In genomic region chr11:72832301-72833082, GRCh38 we compare ENCODE assay signal across 14 cellular contexts. TPM values are rescaled to one million over a fixed set of nuclear protein-coding genes. Genes with fewer than 3 reads are reported as not detected.
DNase-seq lines count a peak whose midpoint lies in the region; ATAC-seq, FAIRE-seq and TF ChIP-seq lines count a peak whose summit lies in the region.
"Had no signal": no experiment of that assay in that cellular context is flagged by ENCODE, and none has a peak within 500 bp of the region (broad histone marks: within the 10 kb centered on the region; RNA-seq: fewer than 3 reads in every experiment).

No MANE protein-coding gene starts in this region.

- RAD21 ChIA-PET in GM12878 (lab: Charles Lee; ENCODE audit: unreplicated experiment) = interaction anchor here (1.2 to 4.2 kb wide), 7 partner anchors 107 to 457 kb away, joined by 3 to 51 read pairs (median 7); partner anchors contain the start of gene FCHSD2

- H3K4ac ChIP-seq in mesenchymal stem cell (ENCODE audit: low read depth in 1 of 2, low read length in 2 of 2) = no peak overlapping the region

- H3K27me3 ChIP-seq in GM12878 (replicated peaks in 1 of 2; ENCODE audit: control insufficient read depth in 2 of 2, insufficient read depth in 2 of 2, low read length in 1 of 2) (no peaks in the 10 kb centered on the region), mesenchymal stem cell (ENCODE audit: control insufficient read depth in 1 of 2, insufficient read depth in 1 of 2, low read length in 2 of 2) (no peaks in the 10 kb centered on the region), thoracic aorta (replicated peaks; ENCODE audit: insufficient read depth) (no peaks in the 10 kb centered on the region)
- H3K27me3 ChIP-seq: transverse colon had no signal

- TF ChIP-seq RAD21 in GM12878 (IDR thresholded peaks at IDR 0.05; ENCODE audit: insufficient read depth, low read depth, low read length) = no peak

- peak overlapping the region; percentile 9 for H4K8ac ChIP-seq in mesenchymal stem cell (ENCODE audit: low read length)

- TF ChIP-seq CTCF in GM12878 (IDR thresholded peaks at IDR 0.05 in 2 of 3, conservative IDR thresholded peaks at IDR 0.05 in 1 of 3; ENCODE audit: control insufficient read depth in 2 of 3, extremely low read depth in 1 of 3, insufficient read depth in 1 of 3, low read depth in 3 of 3, low read length in 3 of 3) = no peak
- TF ChIP-seq CTCF in thoracic aorta (IDR thresholded peaks at IDR 0.05) = no peak
- TF ChIP-seq CTCF in GM10248 (IDR thresholded peaks at IDR 0.05; ENCODE audit: control extremely low read depth, extremely low read depth, low read depth, missing control alignments) = no peak

- no peaks in the 10 kb centered on the region; the same call in 1 of the 2 replicates for H4K20me1 ChIP-seq in GM12878 (ENCODE audit: control insufficient read depth, insufficient read depth)

- H2BK15ac ChIP-seq in mesenchymal stem cell (ENCODE audit: low read depth, poor library complexity, severe bottlenecking) = peak overlapping the region; percentile 68

- no peak overlapping the region for H3K27ac ChIP-seq in GM12878 (ENCODE audit: control insufficient read depth, insufficient read depth)
- no peak overlapping the region for H3K27ac ChIP-seq in mesenchymal stem cell (ENCODE audit: low read length, poor library complexity, severe bottlenecking)
- H3K27ac ChIP-seq in thoracic aorta = peak overlapping the region; percentile 98 to 99
- H3K27ac ChIP-seq: PC-9 had no signal

- peak overlapping the region; percentile 42 to 68 for H2BK12ac ChIP-seq in mesenchymal stem cell (ENCODE audit: low read length in 2 of 2)

- intact Hi-C loops in GM12878 (cut with micrococcal nuclease; ENCODE audit: unreplicated experiment) = no loop called here

- H3K4me3 ChIP-seq in GM12878 (no peak overlapping the region), mesenchymal stem cell (ENCODE audit: insufficient read depth in 1 of 2, low read depth in 1 of 2, low read length in 2 of 2) (no peak overlapping the region), thoracic aorta (no peak overlapping the region)
- H3K4me3 ChIP-seq: K562, PC-9, transverse colon had no signal

- TF ChIP-seq POLR2A in GM12878 (IDR thresholded peaks at IDR 0.05; ENCODE audit: low read depth, low read length) = no peak; the same call in none of the 2 replicates

- FAIRE-seq in GM12878 (lab: Jason Lieb, UNC) = no peak

- H4K91ac ChIP-seq in mesenchymal stem cell (ENCODE audit: low read length) = peak overlapping the region; percentile 16

- peak overlapping the region; percentile 25 to 31 for H3K18ac ChIP-seq in mesenchymal stem cell (ENCODE audit: low read depth in 1 of 2, low read length in 2 of 2)

- H2AFZ ChIP-seq in GM12878 (ENCODE audit: control insufficient read depth, low read depth, low read length) = no peak overlapping the region
- H2AFZ ChIP-seq in mesenchymal stem cell (ENCODE audit: low read depth, low read length) = no peak overlapping the region
- H2AFZ ChIP-seq: PC-9 had no signal

- H3K9me3 ChIP-seq in GM12878 (replicated peaks; ENCODE audit: control insufficient read depth, insufficient read depth, low read length) = no peaks in the 10 kb centered on the region
- no peaks in the 10 kb centered on the region for H3K9me3 ChIP-seq in mesenchymal stem cell (ENCODE audit: control insufficient read depth, low read length)
- no peaks in the 10 kb centered on the region for H3K9me3 ChIP-seq in thoracic aorta
- H3K9me3 ChIP-seq: transverse colon had no signal

- no peak overlapping the region for H3K4me2 ChIP-seq in GM12878 (ENCODE audit: control insufficient read depth, insufficient read depth)
- no peak overlapping the region for H3K4me2 ChIP-seq in mesenchymal stem cell (ENCODE audit: low read length, poor library complexity, severe bottlenecking)
- H3K4me2 ChIP-seq: PC-9 had no signal

- H3K14ac ChIP-seq in mesenchymal stem cell (ENCODE audit: low read length in 2 of 2) = no peak overlapping the region

- H2BK120ac ChIP-seq in mesenchymal stem cell (ENCODE audit: low read depth, low read length) = no peak overlapping the region

- in situ Hi-C loops in GM12878 (cut with MboI) = loop anchor here (25.0 kb wide), 1 partner anchor 355 kb away; no protein-coding TSS in a partner anchor

- TF ChIP-seq EP300 in GM12878 (IDR thresholded peaks at IDR 0.05; ENCODE audit: borderline replicate concordance in 1 of 2, control insufficient read depth in 1 of 2, low read depth in 2 of 2, low read length in 2 of 2) = no peak

- BruUV-seq in GM12878 (replicated peaks; lab: Mats Ljungman, UMichigan) = no TSS peak

- H3K79me2 ChIP-seq in GM12878 (ENCODE audit: control insufficient read depth, insufficient read depth, low read length) = no peaks in the 10 kb centered on the region

- H2BK5ac ChIP-seq in mesenchymal stem cell (ENCODE audit: low read depth, low read length, poor library complexity, severe bottlenecking) = no peak overlapping the region

- SMC1A ChIA-PET in GM12878 (lab: Charles Lee; ENCODE audit: uncharacterized antibody, unreplicated experiment) = interaction anchor here (0.6 to 8.0 kb wide), 7 partner anchors 17 to 442 kb away, joined by 3 to 65 read pairs (median 7); no protein-coding TSS in a partner anchor

- 84% methylated on average over 9 of the region's 9 CpGs for WGBS in GM12878 (ENCODE audit: insufficient coverage, insufficient replicate concordance, low lambda C conversion rate, missing lambda C conversion rate)
- 73% methylated on average over 9 of the region's 9 CpGs for whole genome bisulfite sequencing in mesenchymal stem cell

- no peak overlapping the region for H3K9ac ChIP-seq in GM12878 (ENCODE audit: control insufficient read depth, insufficient read depth, low read length)
- H3K9ac ChIP-seq in mesenchymal stem cell (ENCODE audit: low read length) = no peak overlapping the region

- H3K79me1 ChIP-seq in mesenchymal stem cell (replicated peaks; ENCODE audit: low read length, poor library complexity, severe bottlenecking) = peaks cover 2% of the 10 kb centered on the region

- H3K36me3 ChIP-seq in GM12878 (ENCODE audit: control insufficient read depth in 2 of 2, insufficient read depth in 2 of 2, low read length in 1 of 2) (peaks cover 25 to 31% of the 10 kb centered on the region in 2 experiments), mesenchymal stem cell (ENCODE audit: control insufficient read depth in 1 of 2, insufficient read depth in 2 of 2, low read depth in 1 of 2, low read length in 2 of 2) (peaks cover 14 to 36% of the 10 kb centered on the region in 2 experiments), thoracic aorta (peaks cover 5% of the 10 kb centered on the region)
- H3K36me3 ChIP-seq: transverse colon had no signal

- POLR2A ChIA-PET in GM12878 (lab: Charles Lee) = interaction anchor here (0.6 kb wide), 1 partner anchor 15 kb away, joined by 4 read pairs; no protein-coding TSS in a partner anchor
- POLR2A ChIA-PET in GM10248 (lab: Yijun Ruan, JAX) = no interaction called here

- no peak overlapping the region for H2AK5ac ChIP-seq in mesenchymal stem cell (ENCODE audit: low read length, severe bottlenecking)

- no peak overlapping the region for H3K23ac ChIP-seq in mesenchymal stem cell (ENCODE audit: low read length in 2 of 2)

- ATAC-seq in GM12878 (no peak), thoracic aorta (ENCODE audit: insufficient number of reproducible peaks, low FRiP score, low read depth) (no peak), GM21367 (IDR thresholded peaks at IDR 0.05; ENCODE audit: unreplicated experiment) (no peak)

- peak; percentile 54 for DNase-seq in activated CD8-positive, alpha-beta memory T cell treated with anti-CD3 and anti-CD28 coated beads for 24 hours
- DNase-seq in activated CD8-positive, alpha-beta memory T cell treated with anti-CD3 and anti-CD28 coated beads, Interleukin-2, amount 50 U/mL, for 4 hours = no peak
- DNase-seq in GM12878 (ENCODE audit: low read depth, low spot score) (no peak), mesenchymal stem cell (no peak), thoracic aorta (ENCODE audit: low spot score) (no peak), NCI-H1436 treated with DMSO at 0.1 percent for 48 hours (lab: John Stamatoyannopoulos, UW) (no peak), GM10248 (ENCODE audit: extremely low spot score) (no peak)
- DNase-seq: activated gamma-delta T cell; effector CD4-positive, alpha-beta T cell; PC-9; stimulated activated CD4-positive, alpha-beta T cell treated with anti-CD3 and anti-CD28 coated beads, Interleukin-2, amount 100 ng/mL, for 24 hours; transverse colon had no signal

- CTCF ChIA-PET in GM12878 (lab: Yijun Ruan, JAX) = interaction anchor here (0.7 to 8.7 kb wide), 23 partner anchors 8 to 456 kb away, joined by 3 to 128 read pairs (median 4); partner anchors contain the start of genes FCHSD2 and STARD10
- CTCF ChIA-PET in GM10248 (lab: Yijun Ruan, JAX) = interaction anchor here (0.6 to 9.5 kb wide), 32 partner anchors 7 to 547 kb away, joined by 3 to 204 read pairs (median 4); no protein-coding TSS in a partner anchor

- H3K4me1 ChIP-seq in GM12878 (ENCODE audit: control insufficient read depth, insufficient read depth, low read length) (peaks cover 8% of the 10 kb centered on the region), mesenchymal stem cell (ENCODE audit: control insufficient read depth, insufficient read depth, low read depth, low read length) (peaks cover 17% of the 10 kb centered on the region), thoracic aorta (ENCODE audit: control insufficient read depth in 1 of 2, low read depth in 2 of 2) (peaks cover 32 to 65% of the 10 kb centered on the region in 2 donors)

RNA-seq across cellular contexts. Expression of gene ATG16L2, which starts 18.3 kb away (rescaled TPM):
- 378 and 421 TPM in 2 replicates for total RNA-seq in GM12878 (2013; cell fraction: nucleolus; rRNA removed)
- total RNA-seq in GM12878 (2014; rRNA removed) = 28.2 and 34.1 TPM in 2 replicates
- 21.5 and 24.5 TPM in 2 replicates for total RNA-seq in GM12878 (2014; rRNA removed; fragmentation: Illumina TruSeq; extraction: Trizol)
- 39.8 and 46.4 TPM in 2 replicates for total RNA-seq in GM12878 (2021)
- polyA plus RNA-seq in GM12878 (2011; ENCODE audit: low read depth) = 25.1 TPM
- polyA plus RNA-seq in GM12878 (2011; rRNA removed) = 49.5 and 67.7 TPM in 2 replicates
- 48.3 and 70.9 TPM in 2 replicates for polyA plus RNA-seq in GM12878 (2011; cell fraction: cytosol; rRNA removed)
- polyA plus RNA-seq in GM12878 (2011; cell fraction: nucleus; rRNA removed) = 785 and 840 TPM in 2 replicates
- 49.9 and 64.4 TPM in 2 replicates for polyA plus RNA-seq in GM12878 (2012)
- 35.6 and 39.8 TPM in 2 replicates for polyA plus RNA-seq in GM12878 (2014; fragmentation: Illumina TruSeq; extraction: Trizol)
- polyA plus RNA-seq in GM12878 (2014; fragmentation: Nextera tagmentation; extraction: Ambion mirVana) = 1 to 10 TPM; 1.9 to 5.3 TPM
- polyA plus RNA-seq in GM12878 (2014; rRNA removed) = 65.4 and 67.6 TPM in 2 replicates
- 10 to 100 TPM; 25.9 to 32.6 TPM for polyA plus RNA-seq in GM12878 (2016; fragmentation: Nextera tagmentation; extraction: Ambion mirVana)
- polyA minus RNA-seq in GM12878 (2011; rRNA and poly(A)+ RNA removed) = 43.8 and 50.3 TPM in 2 replicates
- 14.1 and 20.2 TPM in 2 replicates for polyA minus RNA-seq in GM12878 (2011; cell fraction: cytosol; rRNA and poly(A)+ RNA removed)
- 92.6 and 143 TPM in 2 replicates for polyA minus RNA-seq in GM12878 (2011; cell fraction: nucleus; rRNA and poly(A)+ RNA removed)
- polyA plus RNA-seq in mesenchymal stem cell (2013, experiment 1 of 2) = 12.0 TPM
- 10.4 TPM for polyA plus RNA-seq in mesenchymal stem cell (2013, experiment 2 of 2)
- total RNA-seq in thoracic aorta = 10 to 100 TPM; 36.0 to 65.5 TPM

RNA-seq across cellular contexts. Expression of gene STARD10, which starts 38.6 kb away (rescaled TPM):
- total RNA-seq in GM12878 (2013; cell fraction: nucleolus; rRNA removed) = 13.8 and 14.9 TPM in 2 replicates
- total RNA-seq in GM12878 (2014; rRNA removed) = 29.0 and 29.3 TPM in 2 replicates
- 21.7 and 22.2 TPM in 2 replicates for total RNA-seq in GM12878 (2014; rRNA removed; fragmentation: Illumina TruSeq; extraction: Trizol)
- total RNA-seq in GM12878 (2021) = 24.0 and 29.8 TPM in 2 replicates
- polyA plus RNA-seq in GM12878 (2011; ENCODE audit: low read depth) = 5.4 TPM
- 28.0 and 43.2 TPM in 2 replicates for polyA plus RNA-seq in GM12878 (2011; rRNA removed)
- polyA plus RNA-seq in GM12878 (2011; cell fraction: cytosol; rRNA removed) = 50.3 and 60.8 TPM in 2 replicates
- 34.3 and 35.5 TPM in 2 replicates for polyA plus RNA-seq in GM12878 (2011; cell fraction: nucleus; rRNA removed)
- polyA plus RNA-seq in GM12878 (2012) = 18.6 and 21.8 TPM in 2 replicates
- polyA plus RNA-seq in GM12878 (2014; fragmentation: Illumina TruSeq; extraction: Trizol) = 23.7 and 24.4 TPM in 2 replicates
- polyA plus RNA-seq in GM12878 (2014; fragmentation: Nextera tagmentation; extraction: Ambion mirVana) = under 1 TPM; 0.15 to 0.21 TPM
- polyA plus RNA-seq in GM12878 (2014; rRNA removed) = 27.8 and 36.3 TPM in 2 replicates
- polyA plus RNA-seq in GM12878 (2016; fragmentation: Nextera tagmentation; extraction: Ambion mirVana) = 10 to 100 TPM; 10.3 to 11.4 TPM
- polyA minus RNA-seq in GM12878 (2011; rRNA and poly(A)+ RNA removed) = 39.7 and 55.9 TPM in 2 replicates
- 10.6 and 11.8 TPM in 2 replicates for polyA minus RNA-seq in GM12878 (2011; cell fraction: cytosol; rRNA and poly(A)+ RNA removed)
- 11.7 and 14.1 TPM in 2 replicates for polyA minus RNA-seq in GM12878 (2011; cell fraction: nucleus; rRNA and poly(A)+ RNA removed)
- 16.5 TPM for polyA plus RNA-seq in mesenchymal stem cell (2013, experiment 1 of 2)
- polyA plus RNA-seq in mesenchymal stem cell (2013, experiment 2 of 2) = 13.7 TPM
- 10 to 100 TPM; 24.3 to 57.3 TPM for total RNA-seq in thoracic aorta

Comparison
In these comparisons a context has a peak if more than half of its experiments do, and no peak if none do; other contexts are left out.
1. H3K27ac ChIP-seq: peak in thoracic aorta (2 of 2); none in GM12878 (single experiment) and mesenchymal stem cell (single experiment).